In the genomic region with DNA sequence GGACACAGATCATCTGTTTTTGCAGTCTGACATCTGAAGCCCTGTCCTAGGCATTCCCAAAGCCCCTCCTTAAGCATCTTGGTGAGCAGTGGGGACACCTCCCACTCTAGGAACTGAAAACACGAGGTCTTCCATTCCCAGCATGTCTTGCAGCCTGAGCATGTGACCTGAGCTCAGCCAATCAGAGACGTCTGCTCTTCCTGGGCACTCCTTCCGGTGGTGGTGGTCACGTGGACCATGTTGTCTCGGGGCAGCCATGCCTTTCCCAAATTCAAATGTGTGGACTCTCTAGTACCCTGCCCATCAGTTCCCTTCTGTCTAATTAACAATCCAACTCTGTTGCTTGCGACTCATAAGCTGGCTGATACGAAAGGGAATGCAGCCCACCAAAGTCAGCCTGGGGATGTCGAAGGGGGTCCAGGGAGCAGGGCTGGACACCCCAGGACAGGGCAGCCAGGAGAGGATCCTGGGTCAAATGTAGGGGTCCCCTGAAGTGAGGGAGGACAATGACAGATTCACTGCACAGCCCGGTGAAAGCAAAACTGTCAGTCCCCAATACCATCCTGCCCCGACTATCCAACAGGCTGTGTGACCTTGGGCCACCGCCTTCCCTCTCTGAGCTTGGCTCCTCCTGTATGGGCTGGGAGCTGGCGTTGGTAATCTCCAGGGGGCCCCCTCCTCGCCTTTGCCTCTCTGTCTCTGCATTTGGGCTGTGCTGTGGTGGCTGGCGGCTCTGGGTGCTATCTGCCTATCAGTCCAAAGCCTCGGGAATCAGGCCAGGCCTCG, we compare ENCODE assay signal across 15 cellular contexts. TPM values are rescaled to one million over a fixed set of nuclear protein-coding genes. Genes with fewer than 3 reads are reported as not detected.
A peak's percentile ranks its signal among the peaks of the same experiment; 100 is the strongest.
DNase-seq lines count a peak whose midpoint lies in the region; ATAC-seq, FAIRE-seq and TF ChIP-seq lines count a peak whose summit lies in the region.
"Had no signal": no experiment of that assay in that cellular context is flagged by ENCODE, and none has a peak within 500 bp of the region (broad histone marks: within the 10 kb centered on the region; RNA-seq: fewer than 3 reads in every experiment).

No MANE protein-coding gene starts in this region.

- WGBS in GM12878 (ENCODE audit: insufficient coverage, insufficient replicate concordance, low lambda C conversion rate, missing lambda C conversion rate), result 52% methylated on average over 16 of the region's 16 CpGs
- WGBS in sigmoid colon, 2 donors, result 78 to 83% methylated on average over 16 of the region's 16 CpGs

- peaks cover 2% of the 10 kb centered on the region; the same call in 1 of the 3 replicates for H3K4me1 Mint-ChIP-seq in GM23338
- H3K4me1 Mint-ChIP-seq: CD8-positive, alpha-beta memory T cell had no signal

- no TSS peak for BruUV-seq in GM12878 (replicated peaks; lab: Mats Ljungman, UMichigan)

- no peaks in the 10 kb centered on the region for H3K36me3 ChIP-seq in BLaER1
- no peaks in the 10 kb centered on the region for H3K36me3 ChIP-seq in GM23338 (ENCODE audit: insufficient read depth)
- H3K36me3 ChIP-seq in GM12878 (ENCODE audit: control insufficient read depth in 2 of 2, insufficient read depth in 2 of 2, low read length in 1 of 2), result no peaks in the 10 kb centered on the region
- H3K36me3 ChIP-seq in sigmoid colon, result no peaks in the 10 kb centered on the region

- TF ChIP-seq POLR2A in GM12878 (IDR thresholded peaks at IDR 0.05; ENCODE audit: low read depth, low read length) (no peak), sigmoid colon (IDR thresholded peaks at IDR 0.05) (no peak)

- no peak for FAIRE-seq in GM12878 (lab: Jason Lieb, UNC)

- H2AFZ ChIP-seq in GM23338, result peak overlapping the region; percentile 32; the same call in 1 of the 2 replicates
- no peak overlapping the region for H2AFZ ChIP-seq in GM12878 (ENCODE audit: control insufficient read depth, low read depth, low read length)

- TF ChIP-seq EP300 in GM12878 (IDR thresholded peaks at IDR 0.05; ENCODE audit: borderline replicate concordance in 1 of 2, control insufficient read depth in 1 of 2, low read depth in 2 of 2, low read length in 2 of 2), result no peak
- TF ChIP-seq EP300 in sigmoid colon (IDR thresholded peaks at IDR 0.05), result no peak

- H4K20me1 ChIP-seq in BLaER1, result no peaks in the 10 kb centered on the region
- H4K20me1 ChIP-seq in GM23338 (replicated peaks; ENCODE audit: insufficient read depth), result no peaks in the 10 kb centered on the region
- no peaks in the 10 kb centered on the region for H4K20me1 ChIP-seq in GM12878 (ENCODE audit: control insufficient read depth, insufficient read depth)

- RAD21 ChIA-PET in GM12878 (lab: Charles Lee; ENCODE audit: unreplicated experiment), result no interaction called here

- no peak for TF ChIP-seq RAD21 in GM12878 (IDR thresholded peaks at IDR 0.05; ENCODE audit: insufficient read depth, low read depth, low read length)

- no peak for ATAC-seq in GM23338
- no peak for ATAC-seq in GM12878
- no peak for ATAC-seq in HG03025 (IDR thresholded peaks at IDR 0.05; ENCODE audit: low FRiP score, unreplicated experiment)
- ATAC-seq in GM19035 (IDR thresholded peaks at IDR 0.05; ENCODE audit: unreplicated experiment), result no peak
- ATAC-seq: Panc1 had no signal

- H3K27me3 Mint-ChIP-seq in GM23338 (ENCODE audit: insufficient read depth, low read depth, poor library complexity), result peaks cover 5% of the 10 kb centered on the region

- peaks cover under 1% of the 10 kb centered on the region; the same call in 1 of the 3 replicates for H3K36me3 Mint-ChIP-seq in GM23338 (ENCODE audit: low read depth)
- H3K36me3 Mint-ChIP-seq: CD8-positive, alpha-beta memory T cell had no signal

- no peak overlapping the region for H3K4me3 Mint-ChIP-seq in GM23338
- H3K4me3 Mint-ChIP-seq: CD8-positive, alpha-beta memory T cell had no signal

- POLR2A ChIA-PET in GM12878 (lab: Charles Lee), result no interaction called here

- DNase-seq in GM23338 (ENCODE audit: low spot score) (no peak), OCI-M1 (lab: John Stamatoyannopoulos, UW) (peak; percentile 32), GM12878 (ENCODE audit: low read depth, low spot score) (no peak), cerebellum (ENCODE audit: low spot score) (no peak), sigmoid colon (no peak)
- DNase-seq: C1 segment of cervical spinal cord; CD8-positive, alpha-beta memory T cell; KBM-7; NCI-H1436 treated with DMSO at 0.1 percent for 48 hours; NCI-H1930; NCI-H69 had no signal

- no peak overlapping the region for H3K27ac ChIP-seq in BLaER1
- no peak overlapping the region for H3K27ac ChIP-seq in GM23338 (ENCODE audit: low read depth)
- no peak overlapping the region for H3K27ac ChIP-seq in GM12878 (ENCODE audit: control insufficient read depth, insufficient read depth)
- no peak overlapping the region for H3K27ac ChIP-seq in sigmoid colon

- no peaks in the 10 kb centered on the region for H3K79me2 ChIP-seq in GM23338 (replicated peaks; ENCODE audit: insufficient read depth)
- no peaks in the 10 kb centered on the region for H3K79me2 ChIP-seq in GM12878 (ENCODE audit: control insufficient read depth, insufficient read depth, low read length)

- TF ChIP-seq CTCF in GM23338 (conservative IDR thresholded peaks at IDR 0.05; ENCODE audit: low read depth in 2 of 2) (no peak), GM12878 (IDR thresholded peaks at IDR 0.05 in 2 of 3, conservative IDR thresholded peaks at IDR 0.05 in 1 of 3; ENCODE audit: control insufficient read depth in 2 of 3, extremely low read depth in 1 of 3, insufficient read depth in 1 of 3, low read depth in 3 of 3, low read length in 3 of 3) (no peak), sigmoid colon (IDR thresholded peaks at IDR 0.05) (no peak)

- H3K27me3 ChIP-seq in BLaER1 (no peaks in the 10 kb centered on the region), GM23338 (ENCODE audit: insufficient read depth) (no peaks in the 10 kb centered on the region), GM12878 (replicated peaks in 1 of 2; ENCODE audit: control insufficient read depth in 2 of 2, insufficient read depth in 2 of 2, low read length in 1 of 2) (no peaks in the 10 kb centered on the region; a peak in 1 of 4 replicates), sigmoid colon (no peaks in the 10 kb centered on the region)

- CTCF ChIA-PET in GM12878 (lab: Yijun Ruan, JAX), result interaction anchor here (1.0 kb wide), 1 partner anchor 10 kb away, joined by 3 read pairs; no protein-coding TSS in a partner anchor

- no peaks in the 10 kb centered on the region for H3K9me2 ChIP-seq in GM23338 (ENCODE audit: insufficient read depth)

- peak overlapping the region; percentile 87 for H3K4me2 ChIP-seq in BLaER1
- no peak overlapping the region for H3K4me2 ChIP-seq in GM23338
- H3K4me2 ChIP-seq in GM12878 (ENCODE audit: control insufficient read depth, insufficient read depth), result no peak overlapping the region

- H3K9me3 Mint-ChIP-seq in GM23338, result peaks cover 12% of the 10 kb centered on the region

- H3K9ac ChIP-seq in BLaER1 (no peak overlapping the region), GM12878 (ENCODE audit: control insufficient read depth, insufficient read depth, low read length) (no peak overlapping the region)

- intact Hi-C loops in GM12878 (cut with micrococcal nuclease; ENCODE audit: unreplicated experiment), result no loop called here
- intact Hi-C loops in sigmoid colon (cut with DNase I), result no loop called here

- no peak overlapping the region for H3K27ac Mint-ChIP-seq in GM23338

- H3K9me3 ChIP-seq in BLaER1, result peaks cover 5% of the 10 kb centered on the region; the same call in 1 of the 2 replicates
- no peaks in the 10 kb centered on the region for H3K9me3 ChIP-seq in GM12878 (replicated peaks; ENCODE audit: control insufficient read depth, insufficient read depth, low read length)
- H3K9me3 ChIP-seq in sigmoid colon, result no peaks in the 10 kb centered on the region

- peaks cover 38% of the 10 kb centered on the region for H3K4me1 ChIP-seq in BLaER1
- no peaks in the 10 kb centered on the region for H3K4me1 ChIP-seq in GM23338 (ENCODE audit: insufficient read depth)
- no peaks in the 10 kb centered on the region for H3K4me1 ChIP-seq in GM12878 (ENCODE audit: control insufficient read depth, insufficient read depth, low read length)
- H3K4me1 ChIP-seq in sigmoid colon, result no peaks in the 10 kb centered on the region

- in situ Hi-C loops in GM12878 (cut with MboI), result no loop called here

- H3K4me3 ChIP-seq in BLaER1 (no peak overlapping the region), GM23338 (no peak overlapping the region), GM12878 (no peak overlapping the region), sigmoid colon (no peak overlapping the region)

- no peaks in the 10 kb centered on the region for H3F3A ChIP-seq in GM23338 (replicated peaks; ENCODE audit: low read depth)

- SMC1A ChIA-PET in GM12878 (lab: Charles Lee; ENCODE audit: uncharacterized antibody, unreplicated experiment), result interaction anchor here (0.6 kb wide), 1 partner anchor 234 kb away, joined by 4 read pairs; no protein-coding TSS in a partner anchor

TF ChIP-seq in GM12878, 131 proteins besides CTCF, POLR2A, EP300 and RAD21 (continues in another document):
- TF ChIP-seq CEBPB (IDR thresholded peaks at IDR 0.05; ENCODE audit: borderline replicate concordance in 1 of 2, low read depth in 2 of 2, low read length in 2 of 2), result no peak

RNA-seq across cellular contexts. Expression of a gene that starts 57.4 kb away (rescaled TPM):
- total RNA-seq in GM23338 (2014; rRNA removed; shearing (Covaris generic)), result 37.2 and 38.3 TPM in 2 replicates
- polyA plus RNA-seq in GM23338 (2016; fragmentation: Nextera tagmentation; extraction: Ambion mirVana), result 23.8 and 24.1 TPM in 2 replicates
- 57.4 and 58.9 TPM in 2 replicates for total RNA-seq in GM12878 (2013; cell fraction: nucleolus; rRNA removed)
- 23.8 and 24.9 TPM in 2 replicates for total RNA-seq in GM12878 (2014; rRNA removed)
- 32.2 and 32.6 TPM in 2 replicates for total RNA-seq in GM12878 (2014; rRNA removed; fragmentation: Illumina TruSeq; extraction: Trizol)
- total RNA-seq in GM12878 (2021), result 49.5 and 49.9 TPM in 2 replicates
- polyA plus RNA-seq in GM12878 (2011; ENCODE audit: low read depth), result 17.1 TPM
- 25.2 and 25.3 TPM in 2 replicates for polyA plus RNA-seq in GM12878 (2011; rRNA removed)
- 23.8 and 25.3 TPM in 2 replicates for polyA plus RNA-seq in GM12878 (2011; cell fraction: cytosol; rRNA removed)
- 21.1 and 23.7 TPM in 2 replicates for polyA plus RNA-seq in GM12878 (2011; cell fraction: nucleus; rRNA removed)
- polyA plus RNA-seq in GM12878 (2012), result 23.9 and 25.8 TPM in 2 replicates
- 60.2 and 89.5 TPM in 2 replicates for polyA plus RNA-seq in GM12878 (2014; fragmentation: Illumina TruSeq; extraction: Trizol)
- polyA plus RNA-seq in GM12878 (2014; fragmentation: Nextera tagmentation; extraction: Ambion mirVana), result 10 to 100 TPM in 1 of 2 experiments, 1 to 10 TPM in 1; 8.9 to 11.6 TPM
- polyA plus RNA-seq in GM12878 (2014; rRNA removed), result 38.7 and 40.3 TPM in 2 replicates
- 10 to 100 TPM; 54.9 to 58.3 TPM for polyA plus RNA-seq in GM12878 (2016; fragmentation: Nextera tagmentation; extraction: Ambion mirVana)
- 20.7 and 22.2 TPM in 2 replicates for polyA minus RNA-seq in GM12878 (2011; rRNA and poly(A)+ RNA removed)
- polyA minus RNA-seq in GM12878 (2011; cell fraction: cytosol; rRNA and poly(A)+ RNA removed), result 10.6 and 10.7 TPM in 2 replicates
- 10.6 and 16.7 TPM in 2 replicates for polyA minus RNA-seq in GM12878 (2011; cell fraction: nucleus; rRNA and poly(A)+ RNA removed)
- total RNA-seq in cerebellum, result 1.3 TPM
- 1 to 10 TPM in 1 of 4 donors, under 1 TPM in 3; 0.27 to 3.0 (median 0.51) TPM for total RNA-seq in sigmoid colon
- 10 to 100 TPM; 26.4 to 44.2 (median 34.7) TPM for polyA plus RNA-seq in sigmoid colon
